In the genomic region with DNA sequence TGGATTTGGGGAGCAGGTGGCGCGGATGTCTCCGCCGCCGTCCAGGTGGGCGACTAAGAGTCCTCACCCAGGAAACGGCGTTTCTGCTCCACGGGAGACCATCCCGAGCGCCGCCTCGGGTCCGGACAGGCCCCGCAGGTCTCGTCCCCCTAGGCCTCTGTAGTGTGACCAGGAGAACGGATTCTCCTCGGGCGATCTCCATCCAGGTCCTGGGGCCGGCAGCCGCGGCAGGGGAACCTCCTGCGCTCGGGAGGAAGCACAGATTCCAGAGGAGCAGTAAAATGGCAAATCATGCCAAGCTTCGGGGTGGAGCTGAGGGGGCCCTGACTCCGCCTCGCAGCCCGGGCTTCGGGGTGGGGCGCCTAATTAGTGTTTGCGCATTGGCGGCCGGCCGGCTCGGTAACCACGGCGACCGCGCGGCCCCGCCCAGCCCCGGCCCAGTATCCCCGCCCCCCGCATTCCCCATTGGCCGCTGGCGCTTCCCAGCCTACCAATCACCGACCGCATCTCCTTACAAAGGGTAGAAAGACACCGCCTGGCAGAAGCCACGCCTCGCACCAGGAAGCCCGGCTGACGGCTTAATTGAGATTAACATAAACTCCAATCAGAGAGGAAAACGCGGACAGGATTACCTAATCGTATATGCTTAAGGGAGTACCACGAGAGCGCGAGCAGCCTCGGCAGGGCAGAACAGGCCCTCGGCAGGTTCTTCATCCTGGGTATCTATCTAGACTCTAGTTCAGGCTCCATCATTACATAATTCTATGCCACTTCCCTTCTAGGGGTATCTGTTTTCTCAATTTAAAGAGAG, we compare ENCODE assay signal across 8 cellular contexts.
DNase-seq lines count a peak whose midpoint lies in the region; ATAC-seq, FAIRE-seq and TF ChIP-seq lines count a peak whose summit lies in the region.

No MANE protein-coding gene starts in this region.

- H3K27me3 Mint-ChIP-seq in activated B cell treated with CpG ODN at 0.5 μM for 24 hours, result no peaks in the 10 kb centered on the region

- POLR2A ChIA-PET in activated B cell treated with CpG ODN at 0.5 μM for 24 hours (lab: Charles Lee), result interaction anchor here (0.5 to 1.8 kb wide), 7 partner anchors 14 to 1342 kb away, joined by 3 to 15 read pairs (median 3); a partner anchor contains a TSS

- WGBS in small intestine, 3 donors, result 0% methylated on average over 59 to 61 of the region's 61 CpGs

- ATAC-seq in HG03175 (IDR thresholded peaks at IDR 0.05; ENCODE audit: unreplicated experiment), result peak; percentile 91
- ATAC-seq in activated B cell treated with CpG ODN at 0.5 μM for 24 hours (ENCODE audit: low read depth), result peak; percentile 94

- H3K4me1 ChIP-seq in small intestine (ENCODE audit: control insufficient read depth in 2 of 2, insufficient read depth in 1 of 2, low read depth in 1 of 2, low read length in 1 of 2), result peaks cover 0 to 9% of the 10 kb centered on the region in 2 donors

- H3K4me1 Mint-ChIP-seq in activated B cell treated with CpG ODN at 0.5 μM for 24 hours, result peaks cover 13% of the 10 kb centered on the region

- TF ChIP-seq POLR2A in GM18951 (IDR thresholded peaks at IDR 0.05; ENCODE audit: extremely low read depth, insufficient read depth, insufficient read length), result peak; percentile 68

- in situ Hi-C loops in GM18951 (cut with MboI; ENCODE audit: low sequenced_read_pairs, unreplicated experiment), result loop anchor here (25.0 kb wide), 1 partner anchor 423 kb away; no protein-coding TSS in a partner anchor

- peak overlapping the region; percentile 85 for H3K4me3 Mint-ChIP-seq in activated B cell treated with CpG ODN at 0.5 μM for 24 hours

- no peaks in the 10 kb centered on the region for H3K9me3 ChIP-seq in small intestine (ENCODE audit: control insufficient read depth, low read depth)

- peak overlapping the region; percentile 52 to 60 for H3K4me3 ChIP-seq in small intestine (ENCODE audit: low read depth in 1 of 2, low read length in 2 of 2)

- no peaks in the 10 kb centered on the region for H3K36me3 ChIP-seq in small intestine (ENCODE audit: control insufficient read depth in 2 of 2, insufficient read depth in 2 of 2, low read length in 2 of 2)

- H3K27ac Mint-ChIP-seq in activated B cell treated with CpG ODN at 0.5 μM for 24 hours, result peak overlapping the region; percentile 91

- H3K27ac ChIP-seq in caudate nucleus (ENCODE audit: low read depth, low read length), result peak overlapping the region; percentile 94
- H3K27ac ChIP-seq in small intestine (ENCODE audit: low read depth in 1 of 2, low read length in 1 of 2), result peak overlapping the region; percentile 72 to 98

- TF ChIP-seq CTCF in activated B cell treated with CpG ODN at 0.5 μM for 24 hours (IDR thresholded peaks at IDR 0.05), result no peak

- intact Hi-C loops in activated B cell treated with CpG ODN at 0.5 μM for 24 hours (cut with micrococcal nuclease), result loop anchor here (1.0 to 10.0 kb wide), 14 partner anchors 53 to 1411 kb away; a partner anchor contains a TSS

- DNase-seq in AG08396 (ENCODE audit: low spot score) (peak; percentile 98), NCI-H226 (peak; percentile 93), activated B cell treated with CpG ODN at 0.5 μM for 24 hours (peak; percentile 85), caudate nucleus (lab: John Stamatoyannopoulos, UW) (peak; percentile 61 to 100 (median 96)), iPS-NIHi7 (ENCODE audit: extremely low spot score) (peak; percentile 99), small intestine (peak; percentile 99)

- FAIRE-seq in small intestine (lab: Jason Lieb, UNC), result no peak

- H3K36me3 Mint-ChIP-seq in activated B cell treated with CpG ODN at 0.5 μM for 24 hours (ENCODE audit: low read depth), result peaks cover 3% of the 10 kb centered on the region

- CTCF ChIA-PET in activated B cell treated with CpG ODN at 0.5 μM for 24 hours (lab: Charles Lee), result interaction anchor here (0.8 kb wide), 1 partner anchor 728 kb away, joined by 3 read pairs; a partner anchor contains a TSS

- H3K27me3 ChIP-seq in small intestine (ENCODE audit: control insufficient read depth in 2 of 2, insufficient read depth in 2 of 2, low read length in 2 of 2), result no peaks in the 10 kb centered on the region

- H3K9me3 Mint-ChIP-seq in activated B cell treated with CpG ODN at 0.5 μM for 24 hours, result peaks cover 2% of the 10 kb centered on the region

Comparison
In these comparisons a context has a peak if more than half of its experiments do, and no peak if none do; other contexts are left out.
1. Peak in every context shown above with its lines: DNase-seq, ATAC-seq, H3K4me3 ChIP-seq and H3K27ac ChIP-seq.